Comparison of ENCODE assay signal across 11 cellular contexts in the genomic region with DNA sequence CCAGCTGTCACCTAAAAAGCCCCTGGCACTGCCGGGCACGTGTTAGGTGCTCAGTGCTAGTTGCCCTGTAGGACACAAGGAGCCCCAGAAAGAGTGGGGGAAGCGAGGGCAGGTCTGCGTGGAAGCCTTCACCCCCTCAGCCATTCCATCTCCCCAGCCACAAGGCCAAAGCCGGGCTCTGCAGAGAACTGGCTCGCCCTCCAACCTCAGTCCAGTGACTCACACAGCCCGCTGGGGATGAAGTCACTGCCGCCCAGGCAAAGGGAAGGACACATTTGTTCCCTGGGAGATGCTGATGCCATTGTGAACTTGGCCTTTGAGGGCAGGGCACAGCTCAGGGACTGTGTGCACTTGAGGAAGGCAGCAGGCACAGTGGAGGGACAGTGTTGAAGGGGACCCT. TPM values are rescaled to one million over a fixed set of nuclear protein-coding genes. Genes with fewer than 3 reads are reported as not detected.
DNase-seq lines count a peak whose midpoint lies in the region; ATAC-seq and TF ChIP-seq lines count a peak whose summit lies in the region.
"Had no signal": no experiment of that assay in that cellular context is flagged by ENCODE, and none has a peak within 500 bp of the region (broad histone marks: within the 10 kb centered on the region; RNA-seq: fewer than 3 reads in every experiment).

No MANE protein-coding gene starts in this region.

- H3K4me1 ChIP-seq in Panc1 (ENCODE audit: control insufficient read depth, insufficient read depth, low read length): peaks cover 11% of the 10 kb centered on the region

- H3K27ac Mint-ChIP-seq in activated CD8-positive, alpha-beta memory T cell treated with anti-CD3 and anti-CD28 coated beads, Interleukin-2, amount 10 ng/mL, durations not matched to agents 7 days and 5 days: no peak overlapping the region
- H3K27ac Mint-ChIP-seq: T-helper 17 cell had no signal

- H3K27me3 ChIP-seq in Panc1 (ENCODE audit: control insufficient read depth, insufficient read depth, low read length): no peaks in the 10 kb centered on the region

- ATAC-seq in Panc1: peak; percentile 82
- no peak for ATAC-seq in GM21619 (IDR thresholded peaks at IDR 0.05; ENCODE audit: unreplicated experiment)
- ATAC-seq in activated CD8-positive, alpha-beta memory T cell treated with anti-CD3 and anti-CD28 coated beads, Interleukin-2, amount 10 ng/mL, durations not matched to agents 7 days and 5 days: no peak
- ATAC-seq: T-helper 17 cell had no signal

- no peak for TF ChIP-seq CTCF in Panc1 (IDR thresholded peaks at IDR 0.05)
- TF ChIP-seq CTCF in fibroblast of pulmonary artery (IDR thresholded peaks at IDR 0.05; ENCODE audit: low read length, missing control alignments): no peak

- peaks cover 4% of the 10 kb centered on the region for H3K4me1 Mint-ChIP-seq in activated CD8-positive, alpha-beta memory T cell treated with anti-CD3 and anti-CD28 coated beads, Interleukin-2, amount 10 ng/mL, durations not matched to agents 7 days and 5 days

- H3K36me3 ChIP-seq in Panc1 (ENCODE audit: control insufficient read depth, insufficient read depth, low read length): no peaks in the 10 kb centered on the region

- in situ Hi-C loops in Panc1 (cut with HindIII; ENCODE audit: low pct_unique_long_range_greater_than_20kb, low sequenced_read_pairs): no loop called here

- CTCF ChIA-PET in Panc1 (lab: Charles Lee): no interaction called here
- CTCF ChIA-PET in activated CD8-positive, alpha-beta memory T cell treated with anti-CD3 and anti-CD28 coated beads, Interleukin-2, amount 10 ng/mL, durations not matched to agents 7 days and 5 days (lab: Charles Lee): interaction anchor here (1.2 kb wide), 1 partner anchor 41 kb away, joined by 3 read pairs; no protein-coding TSS in a partner anchor

- no peaks in the 10 kb centered on the region for H3K36me3 Mint-ChIP-seq in activated CD8-positive, alpha-beta memory T cell treated with anti-CD3 and anti-CD28 coated beads, Interleukin-2, amount 10 ng/mL, durations not matched to agents 7 days and 5 days

- H3K4me3 ChIP-seq in Panc1 (ENCODE audit: low read depth in 2 of 2, low read length in 2 of 2): no peak overlapping the region
- H3K4me3 ChIP-seq in fibroblast of pulmonary artery (replicated peaks; ENCODE audit: low read depth, low read length): no peak overlapping the region

- no peak overlapping the region for H3K27ac ChIP-seq in Panc1 (ENCODE audit: low read length)

- no peaks in the 10 kb centered on the region for H3K9me3 Mint-ChIP-seq in activated CD8-positive, alpha-beta memory T cell treated with anti-CD3 and anti-CD28 coated beads, Interleukin-2, amount 10 ng/mL, durations not matched to agents 7 days and 5 days (ENCODE audit: low read depth)

- POLR2A ChIA-PET in Panc1 (lab: Charles Lee): no interaction called here

- DNase-seq in EH (ENCODE audit: low read depth) (peak; percentile 77), Panc1 (ENCODE audit: low read depth, low spot score) (peak; percentile 7), fibroblast of pulmonary artery (ENCODE audit: low read depth) (peak; percentile 44), posterior cingulate gyrus (peak in 7 of 10 donors; percentile 13 to 93 (median 67)), GM19238 (ENCODE audit: insufficient read length, low spot score) (no peak), NCI-H748 (lab: John Stamatoyannopoulos, UW; ENCODE audit: unreplicated experiment) (no peak)
- no peak for DNase-seq in activated CD8-positive, alpha-beta memory T cell treated with anti-CD3 and anti-CD28 coated beads, Interleukin-2, amount 10 ng/mL, durations not matched to agents 7 days and 5 days
- DNase-seq: NCI-H1092 treated with DMSO at 0.1 percent for 48 hours; stimulated activated CD4-positive, alpha-beta T cell treated with anti-CD3 and anti-CD28 coated beads, Interleukin-12 subunit alpha, Interleukin-12 subunit beta, amount 100 ng/mL, for 4 hours; T-helper 17 cell had no signal

- no peaks in the 10 kb centered on the region for H3K9me3 ChIP-seq in Panc1 (ENCODE audit: control insufficient read depth, insufficient read depth, low read depth, low read length)

- no peaks in the 10 kb centered on the region for H3K27me3 Mint-ChIP-seq in activated CD8-positive, alpha-beta memory T cell treated with anti-CD3 and anti-CD28 coated beads, Interleukin-2, amount 10 ng/mL, durations not matched to agents 7 days and 5 days
- H3K27me3 Mint-ChIP-seq: T-helper 17 cell had no signal

- no TSS peak for BruUV-seq in Panc1 (replicated peaks; lab: Mats Ljungman, UMichigan)

- intact Hi-C loops in Panc1 (cut with micrococcal nuclease; ENCODE audit: unreplicated experiment): no loop called here
- intact Hi-C loops in posterior cingulate gyrus (cut with DNase I): no loop called here

- no peak overlapping the region for H3K4me3 Mint-ChIP-seq in activated CD8-positive, alpha-beta memory T cell treated with anti-CD3 and anti-CD28 coated beads, Interleukin-2, amount 10 ng/mL, durations not matched to agents 7 days and 5 days
- H3K4me3 Mint-ChIP-seq: T-helper 17 cell had no signal

RNA-seq across cellular contexts. Expression of a gene that starts 48.1 kb away (rescaled TPM):
- total RNA-seq in Panc1 (2021; ENCODE audit: unreplicated experiment): 28.4 TPM
- polyA plus RNA-seq in Panc1 (2012; ENCODE audit: insufficient read length): 37.5 TPM
- 10 to 100 TPM; 37.6 to 71.4 TPM for total RNA-seq in activated CD8-positive, alpha-beta memory T cell treated with anti-CD3 and anti-CD28 coated beads, Interleukin-2, amount 10 ng/mL, durations not matched to agents 7 days and 5 days

Comparison
In these comparisons a context has a peak if more than half of its experiments do, and no peak if none do; other contexts are left out.
1. DNase-seq: peak in EH (single experiment), Panc1 (single experiment), fibroblast of pulmonary artery (single experiment) and posterior cingulate gyrus (7 of 10); none in GM19238 (single experiment), activated CD8-positive, alpha-beta memory T cell treated with anti-CD3 and anti-CD28 coated beads, Interleukin-2, amount 10 ng/mL, durations not matched to agents 7 days and 5 days (single experiment) and NCI-H748 (single experiment).